Comparison of ENCODE assay signal across 12 cellular contexts in the genomic region with DNA sequence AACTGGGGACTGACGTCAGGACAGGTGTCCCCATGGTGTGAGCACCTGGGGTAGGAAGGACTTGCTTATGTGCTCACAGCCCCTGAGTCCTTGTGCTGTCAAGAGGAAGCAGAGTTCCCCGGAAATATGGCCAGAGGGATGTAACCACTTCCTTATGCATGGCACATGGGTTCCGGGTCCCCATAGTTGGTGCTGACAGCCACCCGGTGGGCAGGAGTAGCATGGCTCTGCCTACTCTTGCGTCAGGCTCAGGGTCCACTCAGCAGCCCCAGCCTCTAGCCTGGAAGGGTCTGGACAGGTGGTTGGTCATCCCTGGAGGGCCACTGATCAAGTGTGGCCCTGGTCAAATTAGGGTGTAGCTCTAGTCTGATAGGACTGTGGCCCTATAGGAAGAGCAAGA. TPM values are rescaled to one million over a fixed set of nuclear protein-coding genes. Genes with fewer than 3 reads are reported as not detected.
DNase-seq lines count a peak whose midpoint lies in the region; ATAC-seq and TF ChIP-seq lines count a peak whose summit lies in the region.
"Had no signal": no experiment of that assay in that cellular context is flagged by ENCODE, and none has a peak within 500 bp of the region (broad histone marks: within the 10 kb centered on the region; RNA-seq: fewer than 3 reads in every experiment).

No MANE protein-coding gene starts in this region.

- POLR2A ChIA-PET in AG04449 (lab: Yijun Ruan, JAX) (no interaction called here), SK-N-SH (lab: Yijun Ruan, JAX) (no interaction called here)

- H3K4me2 ChIP-seq in SK-N-SH (no peak overlapping the region), MM.1S (ENCODE audit: low read depth, low read length) (no peak overlapping the region)

- no peaks in the 10 kb centered on the region for H3K9me2 ChIP-seq in SK-N-SH
- no peaks in the 10 kb centered on the region for H3K9me2 ChIP-seq in MM.1S (replicated peaks; ENCODE audit: insufficient read depth, low read length)

- 58% methylated on average over 3 of the region's 5 CpGs for WGBS in SK-N-SH (ENCODE audit: low lambda C conversion rate)

- TF ChIP-seq CTCF in AG04449 (IDR thresholded peaks at IDR 0.05; ENCODE audit: insufficient read depth, low read length, missing control alignments) (peak; percentile 6), SK-N-SH (IDR thresholded peaks at IDR 0.05) (peak; percentile 17; the same call in 1 of the 2 replicates), MM.1S (IDR thresholded peaks at IDR 0.05; ENCODE audit: low read length) (no peak)

- ATAC-seq in left ventricle myocardium superior = peak; percentile 28

- H3K27ac ChIP-seq in SK-N-SH (ENCODE audit: low read depth in 2 of 2, low read length in 1 of 2) (no peak overlapping the region), MM.1S (ENCODE audit: low read length) (no peak overlapping the region)
- H3K27ac ChIP-seq: thyroid gland had no signal

- H3F3A ChIP-seq in SK-N-SH (replicated peaks; ENCODE audit: insufficient read depth) = no peaks in the 10 kb centered on the region
- no peaks in the 10 kb centered on the region for H3F3A ChIP-seq in MM.1S (ENCODE audit: insufficient read depth, low read length)

- no peak overlapping the region for H3K9ac ChIP-seq in SK-N-SH
- H3K9ac ChIP-seq in MM.1S (ENCODE audit: low read length) = no peak overlapping the region

- no peak for TF ChIP-seq EP300 in SK-N-SH (IDR thresholded peaks at IDR 0.05; ENCODE audit: borderline replicate concordance in 1 of 2, low read depth in 1 of 2, low read length in 1 of 2)

- H3K36me3 ChIP-seq in H7 (replicated peaks; ENCODE audit: control insufficient read depth, insufficient read depth, low read length) (no peaks in the 10 kb centered on the region), SK-N-SH (replicated peaks in 1 of 2; ENCODE audit: control insufficient read depth in 1 of 2, insufficient read depth in 2 of 2, low read length in 1 of 2) (no peaks in the 10 kb centered on the region), MM.1S (replicated peaks; ENCODE audit: insufficient read depth, low read length) (no peaks in the 10 kb centered on the region)
- H3K36me3 ChIP-seq: thyroid gland had no signal

- H3K4me3 ChIP-seq in AG04449 (ENCODE audit: low read depth, low read length) = no peak overlapping the region
- no peak overlapping the region for H3K4me3 ChIP-seq in H7 (ENCODE audit: insufficient read depth, low read depth, low read length)
- H3K4me3 ChIP-seq in SK-N-SH (ENCODE audit: low read depth in 2 of 2, low read length in 1 of 2) = no peak overlapping the region
- H3K4me3 ChIP-seq in MM.1S (ENCODE audit: low read length) = no peak overlapping the region
- H3K4me3 ChIP-seq: thyroid gland had no signal

- H2AFZ ChIP-seq in SK-N-SH (ENCODE audit: low read depth) (no peak overlapping the region), MM.1S (ENCODE audit: low read length) (no peak overlapping the region)

- H3K4me1 ChIP-seq in SK-N-SH (ENCODE audit: control insufficient read depth in 1 of 2, insufficient read depth in 2 of 2, low read depth in 1 of 2, low read length in 1 of 2) = peaks cover 0 to 5% of the 10 kb centered on the region in 2 experiments; a peak in 1 of 4 replicates
- no peaks in the 10 kb centered on the region for H3K4me1 ChIP-seq in MM.1S (ENCODE audit: low read length)
- H3K4me1 ChIP-seq: thyroid gland had no signal

- DNase-seq in AG04449 (ENCODE audit: low read depth, low spot score) = no peak
- peak; percentile 54 for DNase-seq in H7
- DNase-seq in SK-N-SH = peak; percentile 45
- DNase-seq in left ventricle myocardium superior = no peak
- no peak for DNase-seq in posterior vena cava (ENCODE audit: low spot score)
- no peak for DNase-seq in MM.1S
- no peak for DNase-seq in NCI-H1105 (lab: John Stamatoyannopoulos, UW)
- no peak for DNase-seq in activated T-cell treated with anti-CD3 and anti-CD28 coated beads, Interleukin-2, amount 50 U/mL, for 1 hour
- DNase-seq: activated naive CD4-positive, alpha-beta T cell; NCI-H1092 treated with DMSO at 0.1 percent for 48 hours had no signal

- no peaks in the 10 kb centered on the region for H3K9me3 ChIP-seq in SK-N-SH
- H3K9me3 ChIP-seq in MM.1S (replicated peaks; ENCODE audit: insufficient read depth, low read length) = no peaks in the 10 kb centered on the region
- H3K9me3 ChIP-seq: Caco-2, thyroid gland had no signal

- H4K20me1 ChIP-seq in SK-N-SH (ENCODE audit: insufficient read depth) (no peaks in the 10 kb centered on the region), MM.1S (ENCODE audit: insufficient read depth, low read length) (no peaks in the 10 kb centered on the region)

- TF ChIP-seq RAD21 in SK-N-SH (IDR thresholded peaks at IDR 0.05; ENCODE audit: low read length) = peak; percentile 44

- H3K27me3 ChIP-seq in H7 (ENCODE audit: control insufficient read depth, insufficient read depth, low read length) (no peaks in the 10 kb centered on the region), SK-N-SH (ENCODE audit: insufficient read depth) (no peaks in the 10 kb centered on the region), MM.1S (replicated peaks; ENCODE audit: insufficient read depth, low read length) (no peaks in the 10 kb centered on the region)
- H3K27me3 ChIP-seq: thyroid gland had no signal

- intact Hi-C loops in left ventricle myocardium superior (cut with micrococcal nuclease) (no loop called here), posterior vena cava (cut with DNase I) (no loop called here)

- CTCF ChIA-PET in AG04449 (lab: Yijun Ruan, JAX) = interaction anchor here (3.8 kb wide), 1 partner anchor 9 kb away, joined by 35 read pairs; no protein-coding TSS in a partner anchor
- CTCF ChIA-PET in SK-N-SH (lab: Yijun Ruan, JAX) = interaction anchor here (1.4 kb wide), 1 partner anchor 41 kb away, joined by 3 read pairs; no protein-coding TSS in a partner anchor

- no peaks in the 10 kb centered on the region for H3K79me2 ChIP-seq in SK-N-SH (ENCODE audit: insufficient read depth)
- no peaks in the 10 kb centered on the region for H3K79me2 ChIP-seq in MM.1S (ENCODE audit: low read length)

TF ChIP-seq in SK-N-SH, 30 proteins besides CTCF, POLR2A, EP300 and RAD21:
- TF ChIP-seq, protein P1, sequence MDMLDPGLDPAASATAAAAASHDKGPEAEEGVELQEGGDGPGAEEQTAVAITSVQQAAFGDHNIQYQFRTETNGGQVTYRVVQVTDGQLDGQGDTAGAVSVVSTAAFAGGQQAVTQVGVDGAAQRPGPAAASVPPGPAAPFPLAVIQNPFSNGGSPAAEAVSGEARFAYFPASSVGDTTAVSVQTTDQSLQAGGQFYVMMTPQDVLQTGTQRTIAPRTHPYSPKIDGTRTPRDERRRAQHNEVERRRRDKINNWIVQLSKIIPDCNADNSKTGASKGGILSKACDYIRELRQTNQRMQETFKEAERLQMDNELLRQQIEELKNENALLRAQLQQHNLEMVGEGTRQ (IDR thresholded peaks at IDR 0.05; ENCODE audit: borderline replicate concordance, low read depth, low read length) = no peak
- TF ChIP-seq RXRA (IDR thresholded peaks at IDR 0.05; ENCODE audit: borderline replicate concordance, low read depth) (no peak), POLR2AphosphoS5 (IDR thresholded peaks at IDR 0.05; ENCODE audit: low read depth, low read length) (no peak), NRF1 (IDR thresholded peaks at IDR 0.05; ENCODE audit: low read depth, low read length) (no peak), GATA2 (CRISPR knock-in tag; IDR thresholded peaks at IDR 0.05) (no peak), FOXM1 (IDR thresholded peaks at IDR 0.05; ENCODE audit: low read depth) (no peak), TCF12 (IDR thresholded peaks at IDR 0.05) (no peak)
- TF ChIP-seq, protein P2, sequence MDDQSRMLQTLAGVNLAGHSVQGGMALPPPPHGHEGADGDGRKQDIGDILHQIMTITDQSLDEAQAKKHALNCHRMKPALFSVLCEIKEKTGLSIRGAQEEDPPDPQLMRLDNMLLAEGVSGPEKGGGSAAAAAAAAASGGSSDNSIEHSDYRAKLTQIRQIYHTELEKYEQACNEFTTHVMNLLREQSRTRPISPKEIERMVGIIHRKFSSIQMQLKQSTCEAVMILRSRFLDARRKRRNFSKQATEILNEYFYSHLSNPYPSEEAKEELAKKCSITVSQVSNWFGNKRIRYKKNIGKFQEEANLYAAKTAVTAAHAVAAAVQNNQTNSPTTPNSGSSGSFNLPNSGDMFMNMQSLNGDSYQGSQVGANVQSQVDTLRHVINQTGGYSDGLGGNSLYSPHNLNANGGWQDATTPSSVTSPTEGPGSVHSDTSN (IDR thresholded peaks at IDR 0.05) = no peak

RNA-seq across cellular contexts. Expression of a gene that starts 42.8 kb away (rescaled TPM):
- total RNA-seq in H7 (2014; rRNA removed; shearing (Covaris generic)) = 220 and 292 TPM in 2 replicates
- 242 and 285 TPM in 2 replicates for polyA plus RNA-seq in SK-N-SH (2012; rRNA removed)
- 196 and 213 TPM in 2 replicates for polyA plus RNA-seq in SK-N-SH (2012; cell fraction: cytosol; rRNA removed)
- 319 and 430 TPM in 2 replicates for polyA plus RNA-seq in SK-N-SH (2012; cell fraction: nucleus; rRNA removed)
- total RNA-seq in left ventricle myocardium superior = 162 TPM
- total RNA-seq in posterior vena cava = 100 to 1,000 TPM in 1 of 2 donors, 10 to 100 TPM in 1; 65.8 to 100 TPM

Comparison
In these comparisons a context has a peak if more than half of its experiments do, and no peak if none do; other contexts are left out.
1. DNase-seq: peak in H7 (single experiment) and SK-N-SH (single experiment); none in AG04449 (single experiment), left ventricle myocardium superior (single experiment), posterior vena cava (single experiment), MM.1S (single experiment), NCI-H1105 (single experiment) and activated T-cell treated with anti-CD3 and anti-CD28 coated beads, Interleukin-2, amount 50 U/mL, for 1 hour (single experiment).